In genomic region chr17:49353607-49354006, GRCh38 we compare ENCODE assay signal across 24 cellular contexts. TPM values are rescaled to one million over a fixed set of nuclear protein-coding genes. Genes with fewer than 3 reads are reported as not detected.
DNase-seq lines count a peak whose midpoint lies in the region; ATAC-seq, FAIRE-seq and TF ChIP-seq lines count a peak whose summit lies in the region.
"Had no signal": no experiment of that assay in that cellular context is flagged by ENCODE, and none has a peak within 500 bp of the region (broad histone marks: within the 10 kb centered on the region; RNA-seq: fewer than 3 reads in every experiment).

No MANE protein-coding gene starts in this region.

- CTCF ChIA-PET in activated CD4-positive, alpha-beta T cell treated with anti-CD3 and anti-CD28 coated beads for 36 hours (lab: Charles Lee), result interaction anchor here (0.8 to 1.0 kb wide), 3 partner anchors 13 to 39 kb away, joined by 3 to 4 read pairs (median 3); no protein-coding TSS in a partner anchor

- no peak overlapping the region for H3K4me3 ChIP-seq in sigmoid colon
- H3K4me3 ChIP-seq: BLaER1, heart left ventricle, MG63, SJCRH30, tibial nerve had no signal

- H3K27me3 Mint-ChIP-seq in activated CD4-positive, alpha-beta T cell treated with anti-CD3 and anti-CD28 coated beads for 36 hours, result no peaks in the 10 kb centered on the region
- H3K27me3 Mint-ChIP-seq in effector memory CD8-positive, alpha-beta T cell, result no peaks in the 10 kb centered on the region

- peak overlapping the region; percentile 42 for H3K27ac Mint-ChIP-seq in activated CD4-positive, alpha-beta T cell treated with anti-CD3 and anti-CD28 coated beads for 36 hours
- H3K27ac Mint-ChIP-seq in effector memory CD8-positive, alpha-beta T cell, result peak overlapping the region; percentile 81 to 86

- WGBS in sigmoid colon, 2 donors, result 70 to 86% methylated on average over 1 of the region's 1 CpG

- TF ChIP-seq CTCF in sigmoid colon (IDR thresholded peaks at IDR 0.05), result no peak

- FAIRE-seq in GM19239 (lab: Jason Lieb, UNC), result peak; percentile 33
- FAIRE-seq: astrocyte had no signal

- DNase-seq in activated CD4-positive, alpha-beta T cell treated with anti-CD3 and anti-CD28 coated beads for 36 hours, result peak; percentile 18
- no peak for DNase-seq in activated CD4-positive, alpha-beta T cell treated with anti-CD3 and anti-CD28 coated beads, Interleukin-2, amount 50 U/mL, for 4 hours
- no peak for DNase-seq in GM19239 (ENCODE audit: insufficient read length, low spot score)
- DNase-seq in effector memory CD8-positive, alpha-beta T cell, result no peak
- DNase-seq in sigmoid colon, result no peak
- DNase-seq in NCI-H2227 (lab: John Stamatoyannopoulos, UW; ENCODE audit: unreplicated experiment), result no peak
- DNase-seq: 8988T, activated gamma-delta T cell treated with Interleukin-2 at 50 U/mL for 16 hours, DMS 273 treated with DMSO at 0.1 percent for 48 hours, HCEC 1CT, heart left ventricle, MG63, NCI-H1694, NCI-H82, occipital lobe, retina, SJCRH30, WERI-Rb-1 had no signal

- TF ChIP-seq EP300 in sigmoid colon (IDR thresholded peaks at IDR 0.05), result no peak

- peaks cover 4% of the 10 kb centered on the region for H3K36me3 Mint-ChIP-seq in activated CD4-positive, alpha-beta T cell treated with anti-CD3 and anti-CD28 coated beads for 36 hours (ENCODE audit: low read depth)
- peaks cover 14% of the 10 kb centered on the region for H3K36me3 Mint-ChIP-seq in effector memory CD8-positive, alpha-beta T cell (ENCODE audit: insufficient read depth)

- POLR2A ChIA-PET in activated CD4-positive, alpha-beta T cell treated with anti-CD3 and anti-CD28 coated beads for 36 hours (lab: Charles Lee), result no interaction called here

- H3K36me3 ChIP-seq in sigmoid colon, result peaks cover 0 to 7% (median 0%) of the 10 kb centered on the region in 4 donors
- H3K36me3 ChIP-seq: BLaER1, MG63, tibial nerve had no signal

- H3K27ac ChIP-seq in sigmoid colon, result peak overlapping the region in 3 of 4 donors; percentile 60 to 76 (median 68)
- H3K27ac ChIP-seq: BLaER1, SJCRH30, tibial nerve, WERI-Rb-1 had no signal

- no peaks in the 10 kb centered on the region for H3K9me3 Mint-ChIP-seq in activated CD4-positive, alpha-beta T cell treated with anti-CD3 and anti-CD28 coated beads for 36 hours (ENCODE audit: low read depth)
- H3K9me3 Mint-ChIP-seq in effector memory CD8-positive, alpha-beta T cell, result no peaks in the 10 kb centered on the region

- H3K4me3 Mint-ChIP-seq in activated CD4-positive, alpha-beta T cell treated with anti-CD3 and anti-CD28 coated beads for 36 hours, result no peak overlapping the region
- H3K4me3 Mint-ChIP-seq in effector memory CD8-positive, alpha-beta T cell, result peak overlapping the region; percentile 49 to 58

- peaks cover 0 to 87% (median 68%) of the 10 kb centered on the region in 4 donors for H3K4me1 ChIP-seq in sigmoid colon
- H3K4me1 ChIP-seq: SJCRH30 had no signal

- no peak for TF ChIP-seq POLR2A in sigmoid colon (IDR thresholded peaks at IDR 0.05)

- peak; percentile 82 for ATAC-seq in activated CD4-positive, alpha-beta T cell treated with anti-CD3 and anti-CD28 coated beads for 36 hours
- ATAC-seq in effector memory CD8-positive, alpha-beta T cell (replicated peaks), result no peak
- ATAC-seq in HG02981 (IDR thresholded peaks at IDR 0.05; ENCODE audit: unreplicated experiment) (no peak), HG02763 (IDR thresholded peaks at IDR 0.05; ENCODE audit: unreplicated experiment) (no peak)
- ATAC-seq: heart left ventricle, Panc1 had no signal

- no peaks in the 10 kb centered on the region for H3K9me3 ChIP-seq in sigmoid colon
- H3K9me3 ChIP-seq: heart left ventricle, MG63, SJCRH30, tibial nerve had no signal

- intact Hi-C loops in activated CD4-positive, alpha-beta T cell treated with anti-CD3 and anti-CD28 coated beads for 36 hours (cut with DNase I, micrococcal nuclease), result no loop called here
- intact Hi-C loops in sigmoid colon (cut with DNase I), result no loop called here

- H3K27me3 ChIP-seq in sigmoid colon, result no peaks in the 10 kb centered on the region
- H3K27me3 ChIP-seq: BLaER1, heart left ventricle, MG63, SJCRH30, tibial nerve had no signal

- H3K4me1 Mint-ChIP-seq in activated CD4-positive, alpha-beta T cell treated with anti-CD3 and anti-CD28 coated beads for 36 hours, result peaks cover 42% of the 10 kb centered on the region
- peaks cover 21 to 52% of the 10 kb centered on the region in 2 donors for H3K4me1 Mint-ChIP-seq in effector memory CD8-positive, alpha-beta T cell (ENCODE audit: low read depth in 2 of 2)

RNA-seq across cellular contexts. Expression of gene ZNF652, which starts 8.4 kb away (rescaled TPM):
- 1 to 10 TPM; 5.2 to 7.0 TPM for total RNA-seq in activated CD4-positive, alpha-beta T cell treated with anti-CD3 and anti-CD28 coated beads for 36 hours
- total RNA-seq in sigmoid colon, result 100 to 1,000 TPM in 3 of 4 donors, 10 to 100 TPM in 1; 83.1 to 134 (median 114) TPM
- 10 to 100 TPM; 12.9 to 20.2 (median 14.4) TPM for polyA plus RNA-seq in sigmoid colon

Comparison
In these comparisons a context has a peak if more than half of its experiments do, and no peak if none do; other contexts are left out.
1. RNA of gene ZNF652, which starts 8.4 kb away (total RNA-seq): 83.1 to 134 TPM in sigmoid colon; 5.2 to 7.0 TPM in activated CD4-positive, alpha-beta T cell treated with anti-CD3 and anti-CD28 coated beads for 36 hours; every median in the first group is over 10 times any median in the second.